8 cellular contexts compared by ENCODE assay signal in genomic region chr13:66994097-66994496, GRCh38.
DNase-seq lines count a peak whose midpoint lies in the region; ATAC-seq and TF ChIP-seq lines count a peak whose summit lies in the region.

No MANE protein-coding gene starts in this region.

- intact Hi-C loops in activated CD4-positive, alpha-beta memory T cell treated with anti-CD3 and anti-CD28 coated beads for 36 hours (cut with micrococcal nuclease) = no loop called here

- peak; percentile 8 for DNase-seq in activated CD4-positive, alpha-beta memory T cell treated with anti-CD3 and anti-CD28 coated beads for 36 hours
- DNase-seq in activated CD4-positive, alpha-beta memory T cell treated with anti-CD3 and anti-CD28 coated beads, Interleukin-2, amount 10 ng/mL, durations not matched to agents 7 days and 5 days = no peak
- DNase-seq in HEK293T (ENCODE audit: extremely low spot score) (peak; percentile 60), NAMALWA (ENCODE audit: low spot score) (peak; percentile 98), cardiac fibroblast (ENCODE audit: low read depth in 2 of 2) (peak; percentile 83), inferior parietal cortex (ENCODE audit: extremely low spot score) (peak; percentile 92)
- DNase-seq in stimulated activated naive CD4-positive, alpha-beta T cell treated with Interleukin-2 at 50 U/mL for 16 hours (lab: John Stamatoyannopoulos, UW) = no peak

- peak; percentile 85 for TF ChIP-seq CTCF in cardiac fibroblast (IDR thresholded peaks at IDR 0.05; ENCODE audit: low read depth, low read length)

- no peaks in the 10 kb centered on the region for H3K27me3 Mint-ChIP-seq in activated CD4-positive, alpha-beta memory T cell treated with anti-CD3 and anti-CD28 coated beads for 36 hours
- H3K27me3 Mint-ChIP-seq in activated CD4-positive, alpha-beta memory T cell treated with anti-CD3 and anti-CD28 coated beads, Interleukin-2, amount 10 ng/mL, durations not matched to agents 7 days and 5 days = no peaks in the 10 kb centered on the region
- no peaks in the 10 kb centered on the region for H3K27me3 Mint-ChIP-seq in stimulated activated memory B cell treated with anti-CD40 and anti-IgM and Interleukin-4, amounts not matched to agents 10 μg/mL and 1 μg/mL and 100 μg/mL, for 72 hours

- H3K4me1 Mint-ChIP-seq in activated CD4-positive, alpha-beta memory T cell treated with anti-CD3 and anti-CD28 coated beads for 36 hours (ENCODE audit: low read depth) = no peaks in the 10 kb centered on the region
- H3K4me1 Mint-ChIP-seq in activated CD4-positive, alpha-beta memory T cell treated with anti-CD3 and anti-CD28 coated beads, Interleukin-2, amount 10 ng/mL, durations not matched to agents 7 days and 5 days = no peaks in the 10 kb centered on the region
- H3K4me1 Mint-ChIP-seq in stimulated activated memory B cell treated with anti-CD40 and anti-IgM and Interleukin-4, amounts not matched to agents 10 μg/mL and 1 μg/mL and 100 μg/mL, for 72 hours = no peaks in the 10 kb centered on the region

- POLR2A ChIA-PET in activated CD4-positive, alpha-beta memory T cell treated with anti-CD3 and anti-CD28 coated beads for 36 hours (lab: Charles Lee) = no interaction called here
- POLR2A ChIA-PET in activated CD4-positive, alpha-beta memory T cell treated with anti-CD3 and anti-CD28 coated beads, Interleukin-2, amount 10 ng/mL, durations not matched to agents 7 days and 5 days (lab: Charles Lee) = no interaction called here
- POLR2A ChIA-PET in HEK293T (lab: Yijun Ruan, JAX) = interaction anchor here (1.2 kb wide), 1 partner anchor 229 kb away, joined by 3 read pairs; no protein-coding TSS in a partner anchor

- peaks cover 3% of the 10 kb centered on the region for H3K9me3 Mint-ChIP-seq in activated CD4-positive, alpha-beta memory T cell treated with anti-CD3 and anti-CD28 coated beads for 36 hours
- no peaks in the 10 kb centered on the region for H3K9me3 Mint-ChIP-seq in activated CD4-positive, alpha-beta memory T cell treated with anti-CD3 and anti-CD28 coated beads, Interleukin-2, amount 10 ng/mL, durations not matched to agents 7 days and 5 days
- H3K9me3 Mint-ChIP-seq in stimulated activated memory B cell treated with anti-CD40 and anti-IgM and Interleukin-4, amounts not matched to agents 10 μg/mL and 1 μg/mL and 100 μg/mL, for 72 hours = no peaks in the 10 kb centered on the region

- peak overlapping the region; percentile 4 to 38 for H3K4me3 ChIP-seq in cardiac fibroblast (replicated peaks in 1 of 2; ENCODE audit: low read depth in 2 of 2, low read length in 2 of 2)

- H3K36me3 Mint-ChIP-seq in activated CD4-positive, alpha-beta memory T cell treated with anti-CD3 and anti-CD28 coated beads for 36 hours = no peaks in the 10 kb centered on the region
- no peaks in the 10 kb centered on the region for H3K36me3 Mint-ChIP-seq in activated CD4-positive, alpha-beta memory T cell treated with anti-CD3 and anti-CD28 coated beads, Interleukin-2, amount 10 ng/mL, durations not matched to agents 7 days and 5 days (ENCODE audit: low read depth)
- no peaks in the 10 kb centered on the region for H3K36me3 Mint-ChIP-seq in stimulated activated memory B cell treated with anti-CD40 and anti-IgM and Interleukin-4, amounts not matched to agents 10 μg/mL and 1 μg/mL and 100 μg/mL, for 72 hours

- CTCF ChIA-PET in activated CD4-positive, alpha-beta memory T cell treated with anti-CD3 and anti-CD28 coated beads for 36 hours (lab: Charles Lee) = no interaction called here
- CTCF ChIA-PET in activated CD4-positive, alpha-beta memory T cell treated with anti-CD3 and anti-CD28 coated beads, Interleukin-2, amount 10 ng/mL, durations not matched to agents 7 days and 5 days (lab: Charles Lee) = interaction anchor here (1.0 kb wide), 1 partner anchor 9 kb away, joined by 3 read pairs; no protein-coding TSS in a partner anchor
- CTCF ChIA-PET in HEK293T (lab: Yijun Ruan, JAX) = interaction anchor here (0.6 to 1.5 kb wide), 18 partner anchors 9 to 334 kb away, joined by 3 to 12 read pairs (median 3); no protein-coding TSS in a partner anchor

- H3K27ac Mint-ChIP-seq in activated CD4-positive, alpha-beta memory T cell treated with anti-CD3 and anti-CD28 coated beads for 36 hours = no peak overlapping the region
- no peak overlapping the region for H3K27ac Mint-ChIP-seq in activated CD4-positive, alpha-beta memory T cell treated with anti-CD3 and anti-CD28 coated beads, Interleukin-2, amount 10 ng/mL, durations not matched to agents 7 days and 5 days
- H3K27ac Mint-ChIP-seq in stimulated activated memory B cell treated with anti-CD40 and anti-IgM and Interleukin-4, amounts not matched to agents 10 μg/mL and 1 μg/mL and 100 μg/mL, for 72 hours = no peak overlapping the region

- ATAC-seq in stimulated activated memory B cell treated with anti-CD40 and anti-IgM and Interleukin-4, amounts not matched to agents 10 μg/mL and 1 μg/mL and 100 μg/mL, for 72 hours = peak; percentile 60

- H3K4me3 Mint-ChIP-seq in activated CD4-positive, alpha-beta memory T cell treated with anti-CD3 and anti-CD28 coated beads for 36 hours = no peak overlapping the region
- no peak overlapping the region for H3K4me3 Mint-ChIP-seq in activated CD4-positive, alpha-beta memory T cell treated with anti-CD3 and anti-CD28 coated beads, Interleukin-2, amount 10 ng/mL, durations not matched to agents 7 days and 5 days
- H3K4me3 Mint-ChIP-seq in stimulated activated memory B cell treated with anti-CD40 and anti-IgM and Interleukin-4, amounts not matched to agents 10 μg/mL and 1 μg/mL and 100 μg/mL, for 72 hours = peak overlapping the region; percentile 15

TF ChIP-seq in HEK293T, 16 proteins besides CTCF, POLR2A, EP300 and RAD21:
- no peak for TF ChIP-seq BHLHE40 (IDR thresholded peaks at IDR 0.05; ENCODE audit: borderline replicate concordance)
- 0 out of 2 replicates have a peak, but pooled peaks have one; percentile 51 for TF ChIP-seq FOXM1 (IDR thresholded peaks at IDR 0.05; ENCODE audit: borderline replicate concordance)
TF ChIP-seq in HEK293T: peak in this region for 1.

Comparison
In these comparisons a context has a peak if more than half of its experiments do, and no peak if none do; other contexts are left out.
1. DNase-seq: peak in activated CD4-positive, alpha-beta memory T cell treated with anti-CD3 and anti-CD28 coated beads for 36 hours (single experiment), HEK293T (single experiment), NAMALWA (single experiment), cardiac fibroblast (2 of 2) and inferior parietal cortex (single experiment); none in activated CD4-positive, alpha-beta memory T cell treated with anti-CD3 and anti-CD28 coated beads, Interleukin-2, amount 10 ng/mL, durations not matched to agents 7 days and 5 days (single experiment) and stimulated activated naive CD4-positive, alpha-beta T cell treated with Interleukin-2 at 50 U/mL for 16 hours (single experiment).